In the genomic region with DNA sequence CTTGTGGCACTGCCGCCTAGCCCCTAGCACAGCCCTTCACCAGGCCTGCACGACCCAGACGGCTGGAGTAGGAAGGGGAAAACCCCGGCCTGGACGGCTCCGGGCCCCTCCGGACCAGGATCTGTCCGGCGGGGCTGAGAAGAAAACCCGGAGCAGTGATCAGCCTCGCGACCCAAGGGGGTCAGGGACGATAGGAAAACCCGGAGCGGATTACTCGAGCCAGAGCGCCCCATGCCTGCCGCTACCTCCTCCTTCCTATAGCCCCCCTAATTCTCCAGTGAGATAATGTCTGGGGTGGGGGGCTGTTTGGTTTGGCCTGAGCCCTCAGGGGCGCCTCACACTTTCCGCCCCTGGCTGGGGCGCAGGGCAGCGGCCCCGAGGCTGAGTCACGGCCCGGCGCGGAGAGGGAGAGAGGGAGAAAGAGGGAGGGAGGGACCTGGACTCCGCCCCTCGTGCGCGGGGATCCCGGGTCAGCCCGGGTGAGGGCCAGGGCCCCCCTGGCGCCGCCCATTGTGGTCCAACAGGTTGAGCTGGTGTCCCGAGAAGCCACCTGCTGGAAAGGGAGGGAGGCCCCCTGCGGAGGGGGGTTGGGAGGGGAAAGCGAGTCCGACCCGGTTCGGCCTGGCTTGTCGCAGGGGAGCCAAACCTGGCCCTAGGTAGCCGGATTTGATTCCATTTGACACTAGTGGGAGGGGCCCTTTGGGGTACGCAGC, we compare ENCODE assay signal across 1 cellular context.
TF ChIP-seq lines count a peak whose summit lies in the region.

No MANE protein-coding gene starts in this region.

TF ChIP-seq in GM12878, 131 proteins besides CTCF, POLR2A, EP300 and RAD21 (continues in another document):
- TF ChIP-seq, protein P1, sequence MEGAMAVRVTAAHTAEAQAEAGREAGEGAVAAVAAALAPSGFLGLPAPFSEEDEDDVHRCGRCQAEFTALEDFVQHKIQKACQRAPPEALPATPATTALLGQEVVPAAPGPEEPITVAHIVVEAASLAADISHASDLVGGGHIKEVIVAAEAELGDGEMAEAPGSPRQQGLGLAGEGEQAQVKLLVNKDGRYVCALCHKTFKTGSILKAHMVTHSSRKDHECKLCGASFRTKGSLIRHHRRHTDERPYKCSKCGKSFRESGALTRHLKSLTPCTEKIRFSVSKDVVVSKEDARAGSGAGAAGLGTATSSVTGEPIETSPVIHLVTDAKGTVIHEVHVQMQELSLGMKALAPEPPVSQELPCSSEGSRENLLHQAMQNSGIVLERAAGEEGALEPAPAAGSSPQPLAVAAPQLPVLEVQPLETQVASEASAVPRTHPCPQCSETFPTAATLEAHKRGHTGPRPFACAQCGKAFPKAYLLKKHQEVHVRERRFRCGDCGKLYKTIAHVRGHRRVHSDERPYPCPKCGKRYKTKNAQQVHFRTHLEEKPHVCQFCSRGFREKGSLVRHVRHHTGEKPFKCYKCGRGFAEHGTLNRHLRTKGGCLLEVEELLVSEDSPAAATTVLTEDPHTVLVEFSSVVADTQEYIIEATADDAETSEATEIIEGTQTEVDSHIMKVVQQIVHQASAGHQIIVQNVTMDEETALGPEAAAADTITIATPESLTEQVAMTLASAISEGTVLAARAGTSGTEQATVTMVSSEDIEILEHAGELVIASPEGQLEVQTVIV (IDR thresholded peaks at IDR 0.05; ENCODE audit: borderline replicate concordance, partially characterized antibody), result peak; percentile 93
- TF ChIP-seq CBX5 (IDR thresholded peaks at IDR 0.05; ENCODE audit: low read depth), result no peak
- peak; percentile 48; the same call in 1 of the 2 replicates for TF ChIP-seq TCF12 (IDR thresholded peaks at IDR 0.05; ENCODE audit: low read depth, low read length)
- 0 out of 2 replicates have a peak, but pooled peaks have one; percentile 55 for TF ChIP-seq ESRRA (IDR thresholded peaks at IDR 0.05; ENCODE audit: low read length)
- peak in 1 of 2 experiments; percentile 62; a peak in 1 of 3 replicates for TF ChIP-seq EGR1 (IDR thresholded peaks at IDR 0.05; ENCODE audit: borderline replicate concordance in 1 of 2, low read depth in 2 of 2, low read length in 2 of 2)
- peak; percentile 61; the same call in 1 of the 2 replicates for TF ChIP-seq SMARCA5 (IDR thresholded peaks at IDR 0.05)
- TF ChIP-seq CBX3 (IDR thresholded peaks at IDR 0.05; ENCODE audit: borderline replicate concordance, low read depth), result no peak
- TF ChIP-seq MEF2A (IDR thresholded peaks at IDR 0.05; ENCODE audit: insufficient read depth, low read depth, low read length), result 0 out of 2 replicates have a peak, but pooled peaks have one; percentile 24
- TF ChIP-seq, protein P2, sequence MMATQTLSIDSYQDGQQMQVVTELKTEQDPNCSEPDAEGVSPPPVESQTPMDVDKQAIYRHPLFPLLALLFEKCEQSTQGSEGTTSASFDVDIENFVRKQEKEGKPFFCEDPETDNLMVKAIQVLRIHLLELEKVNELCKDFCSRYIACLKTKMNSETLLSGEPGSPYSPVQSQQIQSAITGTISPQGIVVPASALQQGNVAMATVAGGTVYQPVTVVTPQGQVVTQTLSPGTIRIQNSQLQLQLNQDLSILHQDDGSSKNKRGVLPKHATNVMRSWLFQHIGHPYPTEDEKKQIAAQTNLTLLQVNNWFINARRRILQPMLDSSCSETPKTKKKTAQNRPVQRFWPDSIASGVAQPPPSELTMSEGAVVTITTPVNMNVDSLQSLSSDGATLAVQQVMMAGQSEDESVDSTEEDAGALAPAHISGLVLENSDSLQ (IDR thresholded peaks at IDR 0.05), result peak; percentile 60
- TF ChIP-seq CHD4 (IDR thresholded peaks at IDR 0.05), result no peak
- no peak for TF ChIP-seq TBL1XR1 (IDR thresholded peaks at IDR 0.05; ENCODE audit: low read depth, low read length)
- TF ChIP-seq MEF2B (IDR thresholded peaks at IDR 0.05; ENCODE audit: partially characterized antibody, poor library complexity, severe bottlenecking), result peak; percentile 68
- 0 out of 2 replicates have a peak, but pooled peaks have one; percentile 62 for TF ChIP-seq CBFB (IDR thresholded peaks at IDR 0.05; ENCODE audit: low read depth)
- peak; percentile 69 for TF ChIP-seq LARP7 (IDR thresholded peaks at IDR 0.05)
- TF ChIP-seq GABPA (IDR thresholded peaks at IDR 0.05; ENCODE audit: low read depth), result no peak
- TF ChIP-seq NBN (IDR thresholded peaks at IDR 0.05), result peak; percentile 94
- peak; percentile 74 to 76 for TF ChIP-seq IKZF2 (IDR thresholded peaks at IDR 0.05)
- no peak for TF ChIP-seq RBBP5 (conservative IDR thresholded peaks at IDR 0.05)
- TF ChIP-seq POLR2AphosphoS2 (IDR thresholded peaks at IDR 0.05; ENCODE audit: low read depth, low read length), result no peak
- 0 out of 2 replicates have a peak, but pooled peaks have one; percentile 16 for TF ChIP-seq TCF3 (IDR thresholded peaks at IDR 0.05; ENCODE audit: borderline replicate concordance, insufficient read depth, low read depth, low read length)
- 0 out of 2 replicates have a peak, but pooled peaks have one; percentile 41 for TF ChIP-seq CHD2 (IDR thresholded peaks at IDR 0.05; ENCODE audit: borderline replicate concordance, low read depth, low read length)
- TF ChIP-seq, protein P3, sequence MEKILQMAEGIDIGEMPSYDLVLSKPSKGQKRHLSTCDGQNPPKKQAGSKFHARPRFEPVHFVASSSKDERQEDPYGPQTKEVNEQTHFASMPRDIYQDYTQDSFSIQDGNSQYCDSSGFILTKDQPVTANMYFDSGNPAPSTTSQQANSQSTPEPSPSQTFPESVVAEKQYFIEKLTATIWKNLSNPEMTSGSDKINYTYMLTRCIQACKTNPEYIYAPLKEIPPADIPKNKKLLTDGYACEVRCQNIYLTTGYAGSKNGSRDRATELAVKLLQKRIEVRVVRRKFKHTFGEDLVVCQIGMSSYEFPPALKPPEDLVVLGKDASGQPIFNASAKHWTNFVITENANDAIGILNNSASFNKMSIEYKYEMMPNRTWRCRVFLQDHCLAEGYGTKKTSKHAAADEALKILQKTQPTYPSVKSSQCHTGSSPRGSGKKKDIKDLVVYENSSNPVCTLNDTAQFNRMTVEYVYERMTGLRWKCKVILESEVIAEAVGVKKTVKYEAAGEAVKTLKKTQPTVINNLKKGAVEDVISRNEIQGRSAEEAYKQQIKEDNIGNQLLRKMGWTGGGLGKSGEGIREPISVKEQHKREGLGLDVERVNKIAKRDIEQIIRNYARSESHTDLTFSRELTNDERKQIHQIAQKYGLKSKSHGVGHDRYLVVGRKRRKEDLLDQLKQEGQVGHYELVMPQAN (conservative IDR thresholded peaks at IDR 0.05), result peak; percentile 3
- no peak for TF ChIP-seq SIX5 (IDR thresholded peaks at IDR 0.05; ENCODE audit: low read depth, low read length, severe bottlenecking)
- TF ChIP-seq, protein P4, sequence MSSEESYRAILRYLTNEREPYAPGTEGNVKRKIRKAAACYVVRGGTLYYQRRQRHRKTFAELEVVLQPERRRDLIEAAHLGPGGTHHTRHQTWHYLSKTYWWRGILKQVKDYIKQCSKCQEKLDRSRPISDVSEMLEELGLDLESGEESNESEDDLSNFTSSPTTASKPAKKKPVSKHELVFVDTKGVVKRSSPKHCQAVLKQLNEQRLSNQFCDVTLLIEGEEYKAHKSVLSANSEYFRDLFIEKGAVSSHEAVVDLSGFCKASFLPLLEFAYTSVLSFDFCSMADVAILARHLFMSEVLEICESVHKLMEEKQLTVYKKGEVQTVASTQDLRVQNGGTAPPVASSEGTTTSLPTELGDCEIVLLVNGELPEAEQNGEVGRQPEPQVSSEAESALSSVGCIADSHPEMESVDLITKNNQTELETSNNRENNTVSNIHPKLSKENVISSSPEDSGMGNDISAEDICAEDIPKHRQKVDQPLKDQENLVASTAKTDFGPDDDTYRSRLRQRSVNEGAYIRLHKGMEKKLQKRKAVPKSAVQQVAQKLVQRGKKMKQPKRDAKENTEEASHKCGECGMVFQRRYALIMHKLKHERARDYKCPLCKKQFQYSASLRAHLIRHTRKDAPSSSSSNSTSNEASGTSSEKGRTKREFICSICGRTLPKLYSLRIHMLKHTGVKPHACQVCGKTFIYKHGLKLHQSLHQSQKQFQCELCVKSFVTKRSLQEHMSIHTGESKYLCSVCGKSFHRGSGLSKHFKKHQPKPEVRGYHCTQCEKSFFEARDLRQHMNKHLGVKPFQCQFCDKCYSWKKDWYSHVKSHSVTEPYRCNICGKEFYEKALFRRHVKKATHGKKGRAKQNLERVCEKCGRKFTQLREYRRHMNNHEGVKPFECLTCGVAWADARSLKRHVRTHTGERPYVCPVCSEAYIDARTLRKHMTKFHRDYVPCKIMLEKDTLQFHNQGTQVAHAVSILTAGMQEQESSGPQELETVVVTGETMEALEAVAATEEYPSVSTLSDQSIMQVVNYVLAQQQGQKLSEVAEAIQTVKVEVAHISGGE (CRISPR knock-in tag; IDR thresholded peaks at IDR 0.05), result no peak
- peak; percentile 87; the same call in 1 of the 2 replicates for TF ChIP-seq ZNF207 (IDR thresholded peaks at IDR 0.05; ENCODE audit: borderline replicate concordance)
- TF ChIP-seq, protein P5, sequence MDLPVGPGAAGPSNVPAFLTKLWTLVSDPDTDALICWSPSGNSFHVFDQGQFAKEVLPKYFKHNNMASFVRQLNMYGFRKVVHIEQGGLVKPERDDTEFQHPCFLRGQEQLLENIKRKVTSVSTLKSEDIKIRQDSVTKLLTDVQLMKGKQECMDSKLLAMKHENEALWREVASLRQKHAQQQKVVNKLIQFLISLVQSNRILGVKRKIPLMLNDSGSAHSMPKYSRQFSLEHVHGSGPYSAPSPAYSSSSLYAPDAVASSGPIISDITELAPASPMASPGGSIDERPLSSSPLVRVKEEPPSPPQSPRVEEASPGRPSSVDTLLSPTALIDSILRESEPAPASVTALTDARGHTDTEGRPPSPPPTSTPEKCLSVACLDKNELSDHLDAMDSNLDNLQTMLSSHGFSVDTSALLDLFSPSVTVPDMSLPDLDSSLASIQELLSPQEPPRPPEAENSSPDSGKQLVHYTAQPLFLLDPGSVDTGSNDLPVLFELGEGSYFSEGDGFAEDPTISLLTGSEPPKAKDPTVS (IDR thresholded peaks at IDR 0.05; ENCODE audit: low read depth, low read length), result no peak
- no peak for TF ChIP-seq ZNF384 (IDR thresholded peaks at IDR 0.05; ENCODE audit: borderline replicate concordance, low read depth, low read length)
- no peak for TF ChIP-seq JUND (IDR thresholded peaks at IDR 0.05; ENCODE audit: low read depth, low read length)
- 0 out of 4 replicates have a peak, but pooled peaks of 1 of the 2 experiments have one; percentile 53 for TF ChIP-seq SRF (IDR thresholded peaks at IDR 0.05; ENCODE audit: low read depth in 2 of 2, low read length in 2 of 2)
- TF ChIP-seq RELA (IDR thresholded peaks at IDR 0.05; ENCODE audit: borderline replicate concordance, partially characterized antibody), result peak; percentile 83
- peak; percentile 86 for TF ChIP-seq YY1 (IDR thresholded peaks at IDR 0.05; ENCODE audit: low read depth, low read length)
- TF ChIP-seq BACH1 (IDR thresholded peaks at IDR 0.05; ENCODE audit: borderline replicate concordance), result peak; percentile 81
- TF ChIP-seq ATF7 (IDR thresholded peaks at IDR 0.05; ENCODE audit: low read depth), result peak; percentile 51
- TF ChIP-seq, protein P6, sequence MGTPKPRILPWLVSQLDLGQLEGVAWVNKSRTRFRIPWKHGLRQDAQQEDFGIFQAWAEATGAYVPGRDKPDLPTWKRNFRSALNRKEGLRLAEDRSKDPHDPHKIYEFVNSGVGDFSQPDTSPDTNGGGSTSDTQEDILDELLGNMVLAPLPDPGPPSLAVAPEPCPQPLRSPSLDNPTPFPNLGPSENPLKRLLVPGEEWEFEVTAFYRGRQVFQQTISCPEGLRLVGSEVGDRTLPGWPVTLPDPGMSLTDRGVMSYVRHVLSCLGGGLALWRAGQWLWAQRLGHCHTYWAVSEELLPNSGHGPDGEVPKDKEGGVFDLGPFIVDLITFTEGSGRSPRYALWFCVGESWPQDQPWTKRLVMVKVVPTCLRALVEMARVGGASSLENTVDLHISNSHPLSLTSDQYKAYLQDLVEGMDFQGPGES (IDR thresholded peaks at IDR 0.05), result no peak
- TF ChIP-seq, protein P7, sequence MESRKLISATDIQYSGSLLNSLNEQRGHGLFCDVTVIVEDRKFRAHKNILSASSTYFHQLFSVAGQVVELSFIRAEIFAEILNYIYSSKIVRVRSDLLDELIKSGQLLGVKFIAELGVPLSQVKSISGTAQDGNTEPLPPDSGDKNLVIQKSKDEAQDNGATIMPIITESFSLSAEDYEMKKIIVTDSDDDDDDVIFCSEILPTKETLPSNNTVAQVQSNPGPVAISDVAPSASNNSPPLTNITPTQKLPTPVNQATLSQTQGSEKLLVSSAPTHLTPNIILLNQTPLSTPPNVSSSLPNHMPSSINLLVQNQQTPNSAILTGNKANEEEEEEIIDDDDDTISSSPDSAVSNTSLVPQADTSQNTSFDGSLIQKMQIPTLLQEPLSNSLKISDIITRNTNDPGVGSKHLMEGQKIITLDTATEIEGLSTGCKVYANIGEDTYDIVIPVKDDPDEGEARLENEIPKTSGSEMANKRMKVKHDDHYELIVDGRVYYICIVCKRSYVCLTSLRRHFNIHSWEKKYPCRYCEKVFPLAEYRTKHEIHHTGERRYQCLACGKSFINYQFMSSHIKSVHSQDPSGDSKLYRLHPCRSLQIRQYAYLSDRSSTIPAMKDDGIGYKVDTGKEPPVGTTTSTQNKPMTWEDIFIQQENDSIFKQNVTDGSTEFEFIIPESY (IDR thresholded peaks at IDR 0.05), result 0 out of 2 replicates have a peak, but pooled peaks have one; percentile 29
- TF ChIP-seq, protein P8, sequence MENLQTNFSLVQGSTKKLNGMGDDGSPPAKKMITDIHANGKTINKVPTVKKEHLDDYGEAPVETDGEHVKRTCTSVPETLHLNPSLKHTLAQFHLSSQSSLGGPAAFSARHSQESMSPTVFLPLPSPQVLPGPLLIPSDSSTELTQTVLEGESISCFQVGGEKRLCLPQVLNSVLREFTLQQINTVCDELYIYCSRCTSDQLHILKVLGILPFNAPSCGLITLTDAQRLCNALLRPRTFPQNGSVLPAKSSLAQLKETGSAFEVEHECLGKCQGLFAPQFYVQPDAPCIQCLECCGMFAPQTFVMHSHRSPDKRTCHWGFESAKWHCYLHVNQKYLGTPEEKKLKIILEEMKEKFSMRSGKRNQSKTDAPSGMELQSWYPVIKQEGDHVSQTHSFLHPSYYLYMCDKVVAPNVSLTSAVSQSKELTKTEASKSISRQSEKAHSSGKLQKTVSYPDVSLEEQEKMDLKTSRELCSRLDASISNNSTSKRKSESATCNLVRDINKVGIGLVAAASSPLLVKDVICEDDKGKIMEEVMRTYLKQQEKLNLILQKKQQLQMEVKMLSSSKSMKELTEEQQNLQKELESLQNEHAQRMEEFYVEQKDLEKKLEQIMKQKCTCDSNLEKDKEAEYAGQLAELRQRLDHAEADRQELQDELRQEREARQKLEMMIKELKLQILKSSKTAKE (IDR thresholded peaks at IDR 0.05; ENCODE audit: low read depth, poor library complexity, severe bottlenecking), result peak; percentile 50
- TF ChIP-seq SIN3A (IDR thresholded peaks at IDR 0.05; ENCODE audit: low read depth, low read length), result no peak
- TF ChIP-seq, protein P9, sequence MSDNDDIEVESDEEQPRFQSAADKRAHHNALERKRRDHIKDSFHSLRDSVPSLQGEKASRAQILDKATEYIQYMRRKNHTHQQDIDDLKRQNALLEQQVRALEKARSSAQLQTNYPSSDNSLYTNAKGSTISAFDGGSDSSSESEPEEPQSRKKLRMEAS (IDR thresholded peaks at IDR 0.05; ENCODE audit: low read depth, low read length), result peak; percentile 47; the same call in 1 of the 2 replicates
- no peak for TF ChIP-seq EED (IDR thresholded peaks at IDR 0.05; ENCODE audit: low read depth)
- peak; percentile 65 for TF ChIP-seq MYC (IDR thresholded peaks at IDR 0.05; ENCODE audit: insufficient read depth, insufficient read length, insufficient replicate concordance, low read length, severe bottlenecking)
- TF ChIP-seq SUZ12 (IDR thresholded peaks at IDR 0.05; ENCODE audit: unreplicated experiment), result no peak
- TF ChIP-seq JUNB (IDR thresholded peaks at IDR 0.05), result no peak
- TF ChIP-seq GATAD2B (conservative IDR thresholded peaks at IDR 0.05; ENCODE audit: low read depth), result peak; percentile 93
- peak; percentile 26; the same call in 1 of the 2 replicates for TF ChIP-seq BCL11A (IDR thresholded peaks at IDR 0.05; ENCODE audit: low read depth, low read length)
- TF ChIP-seq RB1 (IDR thresholded peaks at IDR 0.05; ENCODE audit: borderline replicate concordance), result peak; percentile 97; the same call in 1 of the 2 replicates
